8 cellular contexts compared by ENCODE assay signal in genomic region chr11:3853935-3854659, GRCh38. TPM values are rescaled to one million over a fixed set of nuclear protein-coding genes. Genes with fewer than 3 reads are reported as not detected.
DNase-seq lines count a peak whose midpoint lies in the region; ATAC-seq and TF ChIP-seq lines count a peak whose summit lies in the region.

No MANE protein-coding gene starts in this region.

- peak overlapping the region; percentile 34 for H4K12ac ChIP-seq in trophoblast cell (ENCODE audit: low read depth, low read length)

- H3K4me3 Mint-ChIP-seq in activated CD4-positive, alpha-beta T cell treated with anti-CD3 and anti-CD28 coated beads for 36 hours, result peak overlapping the region; percentile 88
- H3K4me3 Mint-ChIP-seq in endodermal cell, result peak overlapping the region; percentile 79

- no peak overlapping the region for H3K23ac ChIP-seq in trophoblast cell (ENCODE audit: low read length)

- peak; percentile 83 for DNase-seq in activated CD4-positive, alpha-beta T cell treated with anti-CD3 and anti-CD28 coated beads for 36 hours
- DNase-seq in endodermal cell (no peak), trophoblast cell (no peak), HuH-7 (ENCODE audit: low spot score) (no peak), G401 (ENCODE audit: low spot score) (no peak)

- no peak overlapping the region for H2AK5ac ChIP-seq in trophoblast cell (ENCODE audit: low read length)

- H3K4me1 Mint-ChIP-seq in activated CD4-positive, alpha-beta T cell treated with anti-CD3 and anti-CD28 coated beads for 36 hours, result peaks cover 50% of the 10 kb centered on the region
- peaks cover 19% of the 10 kb centered on the region for H3K4me1 Mint-ChIP-seq in endodermal cell

- intact Hi-C loops in activated CD4-positive, alpha-beta T cell treated with anti-CD3 and anti-CD28 coated beads for 36 hours (cut with DNase I, micrococcal nuclease), result loop anchor here (1.0 to 10.0 kb wide), 7 partner anchors 13 to 204 kb away; no protein-coding TSS in a partner anchor

- H3K79me2 ChIP-seq in trophoblast cell (ENCODE audit: control insufficient read depth, insufficient read depth, low read length, poor library complexity), result peaks cover 8% of the 10 kb centered on the region

- H3K9me3 ChIP-seq in HUES64 (ENCODE audit: insufficient read depth, low read depth, low read length) (no peaks in the 10 kb centered on the region), endodermal cell (ENCODE audit: control insufficient read depth, low read length) (no peaks in the 10 kb centered on the region), trophoblast cell (ENCODE audit: insufficient read depth, low read depth, low read length) (no peaks in the 10 kb centered on the region)

- H2AFZ ChIP-seq in trophoblast cell (ENCODE audit: insufficient read depth, low read length, poor library complexity), result peak overlapping the region; percentile 50

- H3K14ac ChIP-seq in trophoblast cell (ENCODE audit: low read length), result peak overlapping the region; percentile 38

- H3K4me2 ChIP-seq in trophoblast cell (ENCODE audit: low read length), result no peak overlapping the region

- H3K27ac ChIP-seq in C4-2B (peak overlapping the region; percentile 89), HUES64 (ENCODE audit: low read depth, low read length) (no peak overlapping the region), endodermal cell (ENCODE audit: low read depth, low read length) (no peak overlapping the region), trophoblast cell (ENCODE audit: low read depth, low read length) (no peak overlapping the region)

- no peaks in the 10 kb centered on the region for H3K27me3 Mint-ChIP-seq in activated CD4-positive, alpha-beta T cell treated with anti-CD3 and anti-CD28 coated beads for 36 hours
- H3K27me3 Mint-ChIP-seq in endodermal cell (ENCODE audit: insufficient read depth), result no peaks in the 10 kb centered on the region

- no peak overlapping the region for H2BK5ac ChIP-seq in trophoblast cell (ENCODE audit: low read depth, low read length, poor library complexity)

- peaks cover 9% of the 10 kb centered on the region for H3K36me3 Mint-ChIP-seq in activated CD4-positive, alpha-beta T cell treated with anti-CD3 and anti-CD28 coated beads for 36 hours (ENCODE audit: low read depth)
- no peaks in the 10 kb centered on the region for H3K36me3 Mint-ChIP-seq in endodermal cell (ENCODE audit: low read depth)

- no peak overlapping the region for H3K4ac ChIP-seq in trophoblast cell (ENCODE audit: low read depth, low read length)

- H3K4me1 ChIP-seq in HUES64 (ENCODE audit: insufficient read depth, low read length), result peaks cover 21% of the 10 kb centered on the region
- peaks cover 2% of the 10 kb centered on the region for H3K4me1 ChIP-seq in endodermal cell (ENCODE audit: control insufficient read depth, insufficient read depth, low read length)
- H3K4me1 ChIP-seq in trophoblast cell (ENCODE audit: control insufficient read depth in 1 of 2, insufficient read depth in 2 of 2, low read length in 2 of 2), result peaks cover 4 to 11% of the 10 kb centered on the region in 2 experiments

- H2BK12ac ChIP-seq in trophoblast cell (ENCODE audit: low read length), result peak overlapping the region; percentile 56

- in situ Hi-C loops in G401 (cut with HindIII; ENCODE audit: low sequenced_read_pairs), result no loop called here

- CTCF ChIA-PET in activated CD4-positive, alpha-beta T cell treated with anti-CD3 and anti-CD28 coated beads for 36 hours (lab: Charles Lee), result interaction anchor here (0.6 to 11.0 kb wide), 57 partner anchors 11 to 244 kb away, joined by 3 to 299 read pairs (median 6); partner anchors contain the start of gene RHOG

- H3K9ac ChIP-seq in HUES64 (ENCODE audit: low read depth, low read length) (peak overlapping the region; percentile 28; the same call in 1 of the 2 replicates), endodermal cell (ENCODE audit: extremely low read depth, low read length, poor library complexity, severe bottlenecking) (no peak overlapping the region), trophoblast cell (ENCODE audit: low read length) (no peak overlapping the region)

- H3K79me1 ChIP-seq in trophoblast cell (ENCODE audit: low read length), result peaks cover 8% of the 10 kb centered on the region

- peak overlapping the region; percentile 51 for H4K8ac ChIP-seq in trophoblast cell (ENCODE audit: low read depth, low read length)

- no peak overlapping the region for H2BK120ac ChIP-seq in trophoblast cell (ENCODE audit: insufficient read depth, low read length, poor library complexity)

- H3K18ac ChIP-seq in trophoblast cell (ENCODE audit: low read length), result no peak overlapping the region

- POLR2A ChIA-PET in activated CD4-positive, alpha-beta T cell treated with anti-CD3 and anti-CD28 coated beads for 36 hours (lab: Charles Lee), result interaction anchor here (0.9 to 3.0 kb wide), 15 partner anchors 9 to 243 kb away, joined by 3 to 69 read pairs (median 7); partner anchors contain the start of genes NUP98 and RHOG

- H3K4me3 ChIP-seq in HUES64 (ENCODE audit: low read length) (peak overlapping the region; percentile 73), endodermal cell (ENCODE audit: low read length) (no peak overlapping the region), trophoblast cell (ENCODE audit: low read depth, low read length) (no peak overlapping the region)

- no peaks in the 10 kb centered on the region for H3K9me3 Mint-ChIP-seq in activated CD4-positive, alpha-beta T cell treated with anti-CD3 and anti-CD28 coated beads for 36 hours (ENCODE audit: low read depth)
- H3K9me3 Mint-ChIP-seq in endodermal cell, result no peaks in the 10 kb centered on the region

- peak overlapping the region; percentile 25 for H4K91ac ChIP-seq in trophoblast cell (ENCODE audit: low read depth, low read length)

- peaks cover 20% of the 10 kb centered on the region for H3K27me3 ChIP-seq in HUES64 (ENCODE audit: insufficient read depth, low read length)
- H3K27me3 ChIP-seq in endodermal cell (ENCODE audit: control insufficient read depth, insufficient read depth, low read length, poor library complexity, severe bottlenecking), result no peaks in the 10 kb centered on the region
- H3K27me3 ChIP-seq in trophoblast cell (ENCODE audit: insufficient read depth, low read length), result no peaks in the 10 kb centered on the region

- WGBS in HUES64, result 73% methylated on average over 11 of the region's 11 CpGs
- 83 to 88% methylated on average over 9 to 11 of the region's 11 CpGs for WGBS in endodermal cell (ENCODE audit: insufficient coverage in 1 of 2, insufficient read length in 1 of 2), 2 experiments
- no CpG with 5 or more reads among the region's 11 CpGs for WGBS in trophoblast cell (ENCODE audit: extremely low coverage, insufficient coverage, insufficient read length)

- peak; percentile 36 for ATAC-seq in GM21381 (IDR thresholded peaks at IDR 0.05; ENCODE audit: unreplicated experiment)
- peak; percentile 71 for ATAC-seq in activated CD4-positive, alpha-beta T cell treated with anti-CD3 and anti-CD28 coated beads for 36 hours

- peak overlapping the region; percentile 99 for H3K27ac Mint-ChIP-seq in activated CD4-positive, alpha-beta T cell treated with anti-CD3 and anti-CD28 coated beads for 36 hours
- peak overlapping the region; percentile 69 for H3K27ac Mint-ChIP-seq in endodermal cell

- no peaks in the 10 kb centered on the region for H3K36me3 ChIP-seq in HUES64 (ENCODE audit: insufficient read depth, low read length)
- no peaks in the 10 kb centered on the region for H3K36me3 ChIP-seq in endodermal cell (ENCODE audit: control insufficient read depth, insufficient read depth, low read length)
- no peaks in the 10 kb centered on the region for H3K36me3 ChIP-seq in trophoblast cell (ENCODE audit: control insufficient read depth in 1 of 2, insufficient read depth in 2 of 2, low read length in 2 of 2)

- no peak for TF ChIP-seq CTCF in C4-2B (conservative IDR thresholded peaks at IDR 0.05)
- no peak for TF ChIP-seq CTCF in endodermal cell (conservative IDR thresholded peaks at IDR 0.05)

RNA-seq across cellular contexts. Expression of gene STIM1, which starts 1.4 kb away (rescaled TPM):
- polyA plus RNA-seq in HUES64 (2013, experiment 1 of 2), result 10.5 TPM
- polyA plus RNA-seq in HUES64 (2013, experiment 2 of 2), result 13.1 TPM
- total RNA-seq in activated CD4-positive, alpha-beta T cell treated with anti-CD3 and anti-CD28 coated beads for 36 hours, result 10 to 100 TPM; 60.0 to 62.6 TPM
- 10 to 100 TPM; 20.9 to 27.9 TPM for total RNA-seq in endodermal cell
- polyA plus RNA-seq in endodermal cell (2013, experiment 1 of 2), result 22.2 TPM
- polyA plus RNA-seq in endodermal cell (2013, experiment 2 of 2), result 20.2 TPM
- 17.6 and 18.0 TPM in 2 replicates for polyA plus RNA-seq in trophoblast cell (2013)
- 15.4 and 28.2 TPM in 2 replicates for total RNA-seq in G401 (2014; rRNA removed; shearing (Covaris generic))

RNA-seq across cellular contexts. Expression of gene RHOG, which starts 13.3 kb away (rescaled TPM):
- 33.3 TPM for polyA plus RNA-seq in HUES64 (2013, experiment 1 of 2)
- 31.2 TPM for polyA plus RNA-seq in HUES64 (2013, experiment 2 of 2)
- 100 to 1,000 TPM; 157 to 180 TPM for total RNA-seq in activated CD4-positive, alpha-beta T cell treated with anti-CD3 and anti-CD28 coated beads for 36 hours
- 10 to 100 TPM; 25.5 to 27.6 TPM for total RNA-seq in endodermal cell
- 28.0 TPM for polyA plus RNA-seq in endodermal cell (2013, experiment 1 of 2)
- 27.2 TPM for polyA plus RNA-seq in endodermal cell (2013, experiment 2 of 2)
- polyA plus RNA-seq in trophoblast cell (2013), result 48.3 and 53.7 TPM in 2 replicates
- total RNA-seq in G401 (2014; rRNA removed; shearing (Covaris generic)), result 8.3 and 12.0 TPM in 2 replicates

RNA-seq across cellular contexts. Expression of gene PGAP2, which starts 45.7 kb away (rescaled TPM):
- 39.1 TPM for polyA plus RNA-seq in HUES64 (2013, experiment 1 of 2)
- polyA plus RNA-seq in HUES64 (2013, experiment 2 of 2), result 33.2 TPM
- total RNA-seq in activated CD4-positive, alpha-beta T cell treated with anti-CD3 and anti-CD28 coated beads for 36 hours, result 10 to 100 TPM; 33.6 to 39.2 TPM
- total RNA-seq in endodermal cell, result 10 to 100 TPM; 38.5 to 52.2 TPM
- 28.7 TPM for polyA plus RNA-seq in endodermal cell (2013, experiment 1 of 2)
- 21.7 TPM for polyA plus RNA-seq in endodermal cell (2013, experiment 2 of 2)
- polyA plus RNA-seq in trophoblast cell (2013), result 24.0 TPM in 2 replicates
- total RNA-seq in G401 (2014; rRNA removed; shearing (Covaris generic)), result 11.9 and 15.1 TPM in 2 replicates

RNA-seq across cellular contexts. Expression of gene NUP98, which starts 56.7 kb away (rescaled TPM):
- polyA plus RNA-seq in HUES64 (2013, experiment 1 of 2), result 71.1 TPM
- polyA plus RNA-seq in HUES64 (2013, experiment 2 of 2), result 70.4 TPM
- total RNA-seq in activated CD4-positive, alpha-beta T cell treated with anti-CD3 and anti-CD28 coated beads for 36 hours, result 100 to 1,000 TPM in 1 of 2 experiments, 10 to 100 TPM in 1; 96.0 to 134 TPM
- 10 to 100 TPM; 81.6 to 92.6 TPM for total RNA-seq in endodermal cell
- polyA plus RNA-seq in endodermal cell (2013, experiment 1 of 2), result 78.1 TPM
- 68.1 TPM for polyA plus RNA-seq in endodermal cell (2013, experiment 2 of 2)
- 75.8 and 77.4 TPM in 2 replicates for polyA plus RNA-seq in trophoblast cell (2013)
- 115 and 150 TPM in 2 replicates for total RNA-seq in G401 (2014; rRNA removed; shearing (Covaris generic))

Comparison
In these comparisons a context has a peak if more than half of its experiments do, and no peak if none do; other contexts are left out.
1. RNA of gene RHOG, which starts 13.3 kb away (total RNA-seq): 157 to 180 TPM in activated CD4-positive, alpha-beta T cell treated with anti-CD3 and anti-CD28 coated beads for 36 hours; 25.5 to 27.6 TPM in endodermal cell and 8.3 to 12.0 TPM in G401; every median in the first group is over 4 times any median in the second.